Comparison of ENCODE assay signal across 18 cellular contexts in genomic region chr12:131375261-131375971, GRCh38.
A peak's percentile ranks its signal among the peaks of the same experiment; 100 is the strongest.
DNase-seq lines count a peak whose midpoint lies in the region; ATAC-seq, FAIRE-seq and TF ChIP-seq lines count a peak whose summit lies in the region.
"Had no signal": no experiment of that assay in that cellular context is flagged by ENCODE, and none has a peak within 500 bp of the region (broad histone marks: within the 10 kb centered on the region; RNA-seq: fewer than 3 reads in every experiment).

No MANE protein-coding gene starts in this region.

- no peaks in the 10 kb centered on the region for H3K4me1 ChIP-seq in endodermal cell (ENCODE audit: control insufficient read depth, insufficient read depth, low read length)

- H3K27ac ChIP-seq in endodermal cell (ENCODE audit: low read depth, low read length): no peak overlapping the region

- CTCF ChIA-PET in T-cell (lab: Charles Lee): no interaction called here
- CTCF ChIA-PET in activated CD4-positive, alpha-beta memory T cell treated with anti-CD3 and anti-CD28 coated beads for 36 hours (lab: Charles Lee): no interaction called here

- no peak overlapping the region for H3K9ac ChIP-seq in endodermal cell (ENCODE audit: extremely low read depth, low read length, poor library complexity, severe bottlenecking)

- H3K27me3 Mint-ChIP-seq in endodermal cell (ENCODE audit: insufficient read depth) (peaks cover 2% of the 10 kb centered on the region), osteocyte (ENCODE audit: unreplicated experiment) (peaks cover 2% of the 10 kb centered on the region), T-cell (peaks cover 3 to 5% of the 10 kb centered on the region in 2 donors)
- H3K27me3 Mint-ChIP-seq in activated CD4-positive, alpha-beta memory T cell treated with anti-CD3 and anti-CD28 coated beads for 36 hours: peaks cover 6% of the 10 kb centered on the region

- H3K36me3 Mint-ChIP-seq in endodermal cell (ENCODE audit: low read depth) (no peaks in the 10 kb centered on the region), osteocyte (ENCODE audit: unreplicated experiment) (no peaks in the 10 kb centered on the region), T-cell (no peaks in the 10 kb centered on the region)
- H3K36me3 Mint-ChIP-seq in activated CD4-positive, alpha-beta memory T cell treated with anti-CD3 and anti-CD28 coated beads for 36 hours: no peaks in the 10 kb centered on the region

- no peaks in the 10 kb centered on the region for H3K36me3 ChIP-seq in endodermal cell (ENCODE audit: control insufficient read depth, insufficient read depth, low read length)

- H3K27ac Mint-ChIP-seq in endodermal cell (no peak overlapping the region), osteocyte (ENCODE audit: unreplicated experiment) (no peak overlapping the region), T-cell (no peak overlapping the region)
- H3K27ac Mint-ChIP-seq in activated CD4-positive, alpha-beta memory T cell treated with anti-CD3 and anti-CD28 coated beads for 36 hours: no peak overlapping the region
- H3K27ac Mint-ChIP-seq: CD4-positive, alpha-beta T cell; GM23338 had no signal

- FAIRE-seq in urothelium cell line (lab: Jason Lieb, UNC): no peak
- FAIRE-seq: G401.6, GM12891 had no signal

- intact Hi-C loops in cardiac septum (cut with DNase I): no loop called here
- intact Hi-C loops in Right ventricle myocardium inferior (cut with DNase I): no loop called here
- intact Hi-C loops in activated CD4-positive, alpha-beta memory T cell treated with anti-CD3 and anti-CD28 coated beads for 36 hours (cut with micrococcal nuclease): no loop called here

- no peaks in the 10 kb centered on the region for H3K4me1 Mint-ChIP-seq in endodermal cell
- no peaks in the 10 kb centered on the region for H3K4me1 Mint-ChIP-seq in osteocyte (ENCODE audit: unreplicated experiment)
- no peaks in the 10 kb centered on the region for H3K4me1 Mint-ChIP-seq in T-cell
- H3K4me1 Mint-ChIP-seq in activated CD4-positive, alpha-beta memory T cell treated with anti-CD3 and anti-CD28 coated beads for 36 hours (ENCODE audit: low read depth): no peaks in the 10 kb centered on the region

- 89 to 91% methylated on average over 16 to 17 of the region's 17 CpGs for WGBS in endodermal cell (ENCODE audit: insufficient coverage in 1 of 2, insufficient read length in 1 of 2), 2 experiments

- DNase-seq in cardiac septum (ENCODE audit: low spot score) (peak; percentile 61), Right ventricle myocardium inferior (ENCODE audit: missing footprints) (no peak), endodermal cell (peak; percentile 29), osteocyte (ENCODE audit: extremely low spot score, unreplicated experiment) (peak; percentile 62), NCI-H1694 (lab: John Stamatoyannopoulos, UW) (no peak), urothelium cell line (ENCODE audit: low spot score) (no peak), T-cell (no peak)
- no peak for DNase-seq in activated CD4-positive, alpha-beta memory T cell treated with anti-CD3 and anti-CD28 coated beads for 36 hours
- DNase-seq: 8988T; AML-193; C1 segment of cervical spinal cord; CD4-positive, alpha-beta T cell; DMS79; EL had no signal

- POLR2A ChIA-PET in T-cell (lab: Charles Lee): no interaction called here
- POLR2A ChIA-PET in activated CD4-positive, alpha-beta memory T cell treated with anti-CD3 and anti-CD28 coated beads for 36 hours (lab: Charles Lee): no interaction called here

- no peaks in the 10 kb centered on the region for H3K27me3 ChIP-seq in endodermal cell (ENCODE audit: control insufficient read depth, insufficient read depth, low read length, poor library complexity, severe bottlenecking)

- H3K9me3 ChIP-seq in endodermal cell (ENCODE audit: control insufficient read depth, low read length): no peaks in the 10 kb centered on the region

- H3K4me3 ChIP-seq in endodermal cell (ENCODE audit: low read length): no peak overlapping the region
- H3K4me3 ChIP-seq: GM23338 had no signal

- no peak for ATAC-seq in Right ventricle myocardium inferior
- ATAC-seq in T-cell (replicated peaks in 1 of 4): no peak
- ATAC-seq: GM23338, HCT116 had no signal

- TF ChIP-seq CTCF in endodermal cell (conservative IDR thresholded peaks at IDR 0.05) (no peak), osteocyte (IDR thresholded peaks at IDR 0.05) (no peak)

- H3K4me3 Mint-ChIP-seq in endodermal cell (no peak overlapping the region), osteocyte (ENCODE audit: unreplicated experiment) (no peak overlapping the region), T-cell (no peak overlapping the region)
- no peak overlapping the region for H3K4me3 Mint-ChIP-seq in activated CD4-positive, alpha-beta memory T cell treated with anti-CD3 and anti-CD28 coated beads for 36 hours
- H3K4me3 Mint-ChIP-seq: CD4-positive, alpha-beta T cell; GM23338 had no signal

- H3K9me3 Mint-ChIP-seq in endodermal cell: no peaks in the 10 kb centered on the region
- H3K9me3 Mint-ChIP-seq in osteocyte (ENCODE audit: unreplicated experiment): no peaks in the 10 kb centered on the region
- H3K9me3 Mint-ChIP-seq in T-cell: no peaks in the 10 kb centered on the region
- no peaks in the 10 kb centered on the region for H3K9me3 Mint-ChIP-seq in activated CD4-positive, alpha-beta memory T cell treated with anti-CD3 and anti-CD28 coated beads for 36 hours
- H3K9me3 Mint-ChIP-seq: CD4-positive, alpha-beta T cell; GM23338 had no signal

Comparison
In these comparisons a context has a peak if more than half of its experiments do, and no peak if none do; other contexts are left out.
1. DNase-seq: peak in cardiac septum (single experiment), endodermal cell (single experiment) and osteocyte (single experiment); none in Right ventricle myocardium inferior (single experiment), NCI-H1694 (single experiment), urothelium cell line (single experiment), T-cell (0 of 34) and activated CD4-positive, alpha-beta memory T cell treated with anti-CD3 and anti-CD28 coated beads for 36 hours (single experiment).